In the genomic region with DNA sequence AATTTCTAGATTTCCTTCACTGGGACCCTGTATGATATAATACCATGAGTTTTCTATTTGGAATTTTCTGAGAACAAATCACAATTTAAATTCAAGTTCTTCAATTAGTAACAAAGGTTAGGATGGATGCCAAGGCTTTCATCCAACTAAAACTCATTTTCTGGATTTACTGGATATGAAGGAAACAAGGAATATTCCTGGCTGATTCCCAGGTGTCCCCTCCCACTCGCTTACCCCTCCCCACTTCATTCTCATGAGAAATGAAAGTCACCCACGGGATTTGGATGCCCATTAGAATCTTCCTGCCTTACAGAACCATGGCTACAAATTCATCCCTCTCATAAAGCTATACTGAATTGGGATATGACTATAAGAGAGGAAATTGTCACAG, we compare ENCODE assay signal across 27 cellular contexts. TPM values are rescaled to one million over a fixed set of nuclear protein-coding genes. Genes with fewer than 3 reads are reported as not detected.
A peak's percentile ranks its signal among the peaks of the same experiment; 100 is the strongest.
DNase-seq lines count a peak whose midpoint lies in the region; ATAC-seq and TF ChIP-seq lines count a peak whose summit lies in the region.
"Had no signal": no experiment of that assay in that cellular context is flagged by ENCODE, and none has a peak within 500 bp of the region (broad histone marks: within the 10 kb centered on the region; RNA-seq: fewer than 3 reads in every experiment).

No MANE protein-coding gene starts in this region.

- no peak overlapping the region for H3K27ac ChIP-seq in body of pancreas
- H3K27ac ChIP-seq: BLaER1, KMS-11, PC-9, SJSA1 had no signal

- WGBS in body of pancreas, 2 donors: 41 to 67% methylated on average over 2 of the region's 2 CpGs

- no peak for ATAC-seq in body of pancreas
- ATAC-seq in GM18907 (IDR thresholded peaks at IDR 0.05; ENCODE audit: unreplicated experiment): no peak
- ATAC-seq: Right ventricle myocardium inferior had no signal

- H3K9me3 ChIP-seq in body of pancreas: no peaks in the 10 kb centered on the region

- no peaks in the 10 kb centered on the region for H3K36me3 Mint-ChIP-seq in glutamatergic neuron (ENCODE audit: unreplicated experiment)
- H3K36me3 Mint-ChIP-seq: IgD-negative memory B cell had no signal

- intact Hi-C loops in body of pancreas (cut with DNase I): no loop called here

- no peaks in the 10 kb centered on the region for H3K27me3 Mint-ChIP-seq in glutamatergic neuron (ENCODE audit: unreplicated experiment)
- H3K27me3 Mint-ChIP-seq: CD4-positive, CD25-positive, alpha-beta regulatory T cell; IgD-negative memory B cell had no signal

- peak overlapping the region; percentile 60 for H3K27ac Mint-ChIP-seq in glutamatergic neuron (ENCODE audit: unreplicated experiment)
- H3K27ac Mint-ChIP-seq: IgD-negative memory B cell had no signal

- no peaks in the 10 kb centered on the region for H3K36me3 ChIP-seq in body of pancreas (replicated peaks in 1 of 2; ENCODE audit: insufficient read depth in 1 of 2, low read depth in 2 of 2)
- H3K36me3 ChIP-seq: SJSA1 had no signal

- TF ChIP-seq CTCF in glutamatergic neuron (IDR thresholded peaks at IDR 0.05; ENCODE audit: partially characterized antibody, unreplicated experiment) (no peak), body of pancreas (IDR thresholded peaks at IDR 0.05) (no peak)

- H3K9me3 Mint-ChIP-seq in glutamatergic neuron (ENCODE audit: unreplicated experiment): peaks cover 4% of the 10 kb centered on the region
- H3K9me3 Mint-ChIP-seq: CD4-positive, CD25-positive, alpha-beta regulatory T cell; IgD-negative memory B cell had no signal

- no peaks in the 10 kb centered on the region for H3K27me3 ChIP-seq in body of pancreas
- H3K27me3 ChIP-seq: BLaER1, SJSA1 had no signal

- no peak for TF ChIP-seq POLR2A in body of pancreas (IDR thresholded peaks at IDR 0.05)

- H3K4me3 ChIP-seq in body of pancreas: no peak overlapping the region
- H3K4me3 ChIP-seq: BLaER1, PC-9, SJSA1 had no signal

- H3K4me1 Mint-ChIP-seq in glutamatergic neuron (ENCODE audit: low read depth, unreplicated experiment): peaks cover 50% of the 10 kb centered on the region

- H3K4me3 Mint-ChIP-seq in glutamatergic neuron (ENCODE audit: unreplicated experiment): peak overlapping the region; percentile 56
- H3K4me3 Mint-ChIP-seq: CD4-positive, CD25-positive, alpha-beta regulatory T cell; IgD-negative memory B cell had no signal

- H3K4me1 ChIP-seq in body of pancreas: peaks cover 13% of the 10 kb centered on the region
- H3K4me1 ChIP-seq: BLaER1 had no signal

- DNase-seq in NCI-H2171 treated with DMSO at 0.1 percent for 48 hours (lab: John Stamatoyannopoulos, UW) (peak; percentile 47), NCI-H2171 (lab: John Stamatoyannopoulos, UW) (no peak), dermis blood vessel endothelial cell (peak; percentile 56), glutamatergic neuron (no peak), renal cortical epithelial cell (ENCODE audit: low read depth) (peak; percentile 66), anterior cingulate cortex (lab: John Stamatoyannopoulos, UW) (no peak), body of pancreas (no peak)
- DNase-seq: 8988T; CD4-positive, CD25-positive, alpha-beta regulatory T cell; DMS53; HCEC 1CT; NCI-H1092 treated with DMSO at 0.1 percent for 48 hours; NCI-H1436; NCI-H187; NCI-H2081 treated with DMSO at 0.1 percent for 48 hours; NCI-H748 treated with DMSO at 0.1 percent for 48 hours; NK-92 treated with Interleukin-12 subunit alpha and Interleukin-12 subunit beta, amount 100 ng/mL, for 24 hours; PC-9 had no signal

RNA-seq across cellular contexts. Expression of a gene that starts 40.0 kb away (rescaled TPM):
- total RNA-seq in dermis blood vessel endothelial cell (under 0.01 TPM in 1 of 2 replicates, not detected in the other), glutamatergic neuron (ENCODE audit: unreplicated experiment) (not detected), renal cortical epithelial cell (under 0.01 TPM in 1 of 2 replicates, not detected in the other), body of pancreas (not detected)
- total RNA-seq: CD4-positive, CD25-positive, alpha-beta regulatory T cell; G401; H1; PC-9; RPMI7951; SJSA1 had no signal

Comparison
In these comparisons a context has a peak if more than half of its experiments do, and no peak if none do; other contexts are left out.
1. DNase-seq: peak in NCI-H2171 treated with DMSO at 0.1 percent for 48 hours (single experiment), dermis blood vessel endothelial cell (single experiment) and renal cortical epithelial cell (single experiment); none in NCI-H2171 (single experiment), glutamatergic neuron (single experiment), anterior cingulate cortex (0 of 58) and body of pancreas (0 of 4).